In the genomic region with DNA sequence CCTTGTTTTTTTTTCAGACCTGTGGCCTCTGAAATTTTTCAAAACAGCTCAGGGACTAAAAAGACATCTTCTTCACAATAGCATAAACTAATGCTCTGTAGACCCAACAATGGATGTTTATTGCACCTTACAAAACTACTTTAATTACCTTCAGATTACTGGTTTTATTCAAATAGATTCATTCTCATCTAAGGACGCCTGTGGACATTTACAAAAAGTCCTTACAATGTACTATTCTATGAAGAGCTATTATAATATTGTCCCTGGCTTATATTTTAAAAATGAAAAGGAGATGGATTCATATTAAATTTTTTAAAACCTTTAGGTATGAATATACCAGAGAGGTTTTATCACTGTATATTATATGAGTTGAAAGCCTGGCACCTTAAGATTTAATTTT, we compare ENCODE assay signal across 18 cellular contexts.
"Had no signal": no experiment of that assay in that cellular context is flagged by ENCODE, and none has a peak within 500 bp of the region (broad histone marks: within the 10 kb centered on the region; RNA-seq: fewer than 3 reads in every experiment).

No MANE protein-coding gene starts in this region.

- H3K9me3 ChIP-seq: SJCRH30 had no signal

- H3K27ac ChIP-seq: SJCRH30 had no signal

- H3K27me3 ChIP-seq: SJCRH30 had no signal

- H3K4me3 ChIP-seq: SJCRH30 had no signal

- H3K4me1 Mint-ChIP-seq: T-helper 17 cell had no signal

- H3K27ac Mint-ChIP-seq: T-helper 17 cell had no signal

- ATAC-seq: Right ventricle myocardium inferior, SK-N-SH treated with all-trans-retinoic acid at 6 μM for 48 hours, T-helper 17 cell had no signal

- H3K4me1 ChIP-seq: SJCRH30 had no signal

- H3K36me3 ChIP-seq: SJCRH30 had no signal

- DNase-seq: KBM-7, MV-4-11, NCI-H1048, NCI-H1417 treated with DMSO at 0.1 percent for 48 hours, NCI-H187, NCI-H2029 treated with DMSO at 0.1 percent for 48 hours, NCI-H2171, NCI-H226, NCI-H446, NCI-H510A, NCI-H524 treated with DMSO at 0.1 percent for 48 hours, NCI-H774, SHP77 treated with DMSO at 0.1 percent for 48 hours, SJCRH30, T-helper 1 cell, T-helper 17 cell had no signal

- H3K4me3 Mint-ChIP-seq: T-helper 17 cell had no signal
